In the genomic region with DNA sequence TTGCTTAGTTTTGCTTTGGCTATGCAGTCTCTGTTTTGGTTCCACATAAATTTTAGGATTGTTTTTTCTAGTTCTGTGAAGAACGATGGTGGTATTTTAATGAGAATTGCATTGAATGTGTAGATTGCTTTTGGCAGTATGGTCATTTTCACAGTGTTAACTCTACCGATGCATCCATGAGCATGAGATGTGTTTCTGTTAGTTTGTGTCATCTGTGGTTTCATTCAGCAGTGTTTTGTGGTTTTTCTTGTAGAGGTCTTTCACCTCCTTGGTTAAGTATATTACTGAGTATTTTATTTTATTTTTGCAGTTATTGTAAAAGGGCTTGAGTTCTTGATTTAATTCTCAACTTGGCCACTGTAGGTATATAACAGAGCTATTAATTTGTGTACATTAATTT, we compare ENCODE assay signal across 25 cellular contexts.
DNase-seq lines count a peak whose midpoint lies in the region; ATAC-seq, FAIRE-seq and TF ChIP-seq lines count a peak whose summit lies in the region.
"Had no signal": no experiment of that assay in that cellular context is flagged by ENCODE, and none has a peak within 500 bp of the region (broad histone marks: within the 10 kb centered on the region; RNA-seq: fewer than 3 reads in every experiment).

No MANE protein-coding gene starts in this region.

- TF ChIP-seq CTCF in HepG2 (CRISPR knock-in tag; IDR thresholded peaks at IDR 0.05) (no peak), right lobe of liver (IDR thresholded peaks at IDR 0.05) (no peak), OCI-LY1 (IDR thresholded peaks at IDR 0.05; ENCODE audit: low read length) (no peak), GM12878 (IDR thresholded peaks at IDR 0.05 in 2 of 3, conservative IDR thresholded peaks at IDR 0.05 in 1 of 3; ENCODE audit: control insufficient read depth in 2 of 3, extremely low read depth in 1 of 3, insufficient read depth in 1 of 3, low read depth in 3 of 3, low read length in 3 of 3) (no peak), esophagus squamous epithelium (IDR thresholded peaks at IDR 0.05) (no peak)

- H3K27ac ChIP-seq in HepG2 (ENCODE audit: extremely low read length, insufficient read depth, low read length), result no peak overlapping the region
- no peak overlapping the region for H3K27ac ChIP-seq in right lobe of liver
- H3K27ac ChIP-seq in OCI-LY1 (ENCODE audit: low read depth, low read length, poor library complexity, severe bottlenecking), result peak overlapping the region; percentile 64
- H3K27ac ChIP-seq in GM12878 (ENCODE audit: control insufficient read depth, insufficient read depth), result no peak overlapping the region
- no peak overlapping the region for H3K27ac ChIP-seq in esophagus squamous epithelium
- H3K27ac ChIP-seq: KMS-11 had no signal

- SMC1A ChIA-PET in GM12878 (lab: Charles Lee; ENCODE audit: uncharacterized antibody, unreplicated experiment), result interaction anchor here (1.2 kb wide), 1 partner anchor 12 kb away, joined by 5 read pairs; no protein-coding TSS in a partner anchor

- H3K4me1 ChIP-seq in HepG2 (ENCODE audit: insufficient read depth, low read length) (no peaks in the 10 kb centered on the region), right lobe of liver (no peaks in the 10 kb centered on the region), OCI-LY1 (ENCODE audit: insufficient read depth, low read length, severe bottlenecking) (peaks cover 24% of the 10 kb centered on the region), GM12878 (ENCODE audit: control insufficient read depth, insufficient read depth, low read length) (no peaks in the 10 kb centered on the region), esophagus squamous epithelium (no peaks in the 10 kb centered on the region)

- 94% methylated on average over 2 of the region's 2 CpGs for WGBS in HepG2 (ENCODE audit: low lambda C conversion rate)
- 74% methylated on average over 2 of the region's 2 CpGs for WGBS in right lobe of liver (ENCODE audit: insufficient coverage, low coverage, low lambda C conversion rate, missing lambda C conversion rate)
- WGBS in GM12878 (ENCODE audit: insufficient coverage, insufficient replicate concordance, low lambda C conversion rate, missing lambda C conversion rate), result 24% methylated on average over 2 of the region's 2 CpGs
- WGBS in esophagus squamous epithelium, 2 donors, result 81 to 93% methylated on average over 2 of the region's 2 CpGs

- BruUV-seq in HepG2 (replicated peaks; lab: Mats Ljungman, UMichigan) (no TSS peak), GM12878 (replicated peaks; lab: Mats Ljungman, UMichigan) (no TSS peak)

- H3K4me2 ChIP-seq in HepG2 (ENCODE audit: low read depth, low read length) (no peak overlapping the region), OCI-LY1 (ENCODE audit: low read length) (peak overlapping the region; percentile 20; the same call in 1 of the 2 replicates), GM12878 (ENCODE audit: control insufficient read depth, insufficient read depth) (no peak overlapping the region)
- H3K4me2 ChIP-seq: KMS-11 had no signal

- in situ Hi-C loops in HepG2 (cut with HindIII; ENCODE audit: extremely low pct_ligation_motif_present, low pct_unique_long_range_greater_than_20kb), result no loop called here
- in situ Hi-C loops in GM12878 (cut with MboI), result no loop called here

- intact Hi-C loops in HepG2 (cut with micrococcal nuclease; ENCODE audit: unreplicated experiment) (no loop called here), right lobe of liver (cut with DNase I) (no loop called here), GM12878 (cut with micrococcal nuclease; ENCODE audit: unreplicated experiment) (no loop called here), esophagus squamous epithelium (cut with DNase I) (no loop called here)

- H3F3A ChIP-seq in OCI-LY1 (ENCODE audit: insufficient read depth, low read length), result no peaks in the 10 kb centered on the region

- no peaks in the 10 kb centered on the region for H3K36me3 ChIP-seq in HepG2 (replicated peaks in 1 of 2; ENCODE audit: control insufficient read depth in 1 of 2, insufficient read depth in 2 of 2, low read length in 2 of 2)
- no peaks in the 10 kb centered on the region for H3K36me3 ChIP-seq in right lobe of liver
- H3K36me3 ChIP-seq in OCI-LY1 (ENCODE audit: insufficient read depth, low read length), result no peaks in the 10 kb centered on the region
- no peaks in the 10 kb centered on the region for H3K36me3 ChIP-seq in GM12878 (ENCODE audit: control insufficient read depth in 2 of 2, insufficient read depth in 2 of 2, low read length in 1 of 2)
- H3K36me3 ChIP-seq in esophagus squamous epithelium, result no peaks in the 10 kb centered on the region

- H3K79me2 ChIP-seq in HepG2 (ENCODE audit: insufficient read depth, low read length), result no peaks in the 10 kb centered on the region
- no peaks in the 10 kb centered on the region for H3K79me2 ChIP-seq in OCI-LY1 (ENCODE audit: insufficient read depth, low read length)
- H3K79me2 ChIP-seq in GM12878 (ENCODE audit: control insufficient read depth, insufficient read depth, low read length), result no peaks in the 10 kb centered on the region

- H3K9ac ChIP-seq in HepG2 (ENCODE audit: insufficient read depth, low read depth, low read length) (no peak overlapping the region), OCI-LY1 (ENCODE audit: low read length) (no peak overlapping the region), GM12878 (ENCODE audit: control insufficient read depth, insufficient read depth, low read length) (no peak overlapping the region)
- H3K9ac ChIP-seq: KMS-11 had no signal

- H3K27me3 ChIP-seq in HepG2 (ENCODE audit: control insufficient read depth in 1 of 2, insufficient read depth in 2 of 2, low read length in 2 of 2) (no peaks in the 10 kb centered on the region), right lobe of liver (no peaks in the 10 kb centered on the region), OCI-LY1 (ENCODE audit: insufficient read depth, low read length) (no peaks in the 10 kb centered on the region), GM12878 (replicated peaks in 1 of 2; ENCODE audit: control insufficient read depth in 2 of 2, insufficient read depth in 2 of 2, low read length in 1 of 2) (no peaks in the 10 kb centered on the region), esophagus squamous epithelium (peaks cover 0 to 4% (median 0%) of the 10 kb centered on the region in 4 donors)

- RAD21 ChIA-PET in GM12878 (lab: Charles Lee; ENCODE audit: unreplicated experiment), result no interaction called here

- CTCF ChIA-PET in HepG2 (lab: Yijun Ruan, JAX; ENCODE audit: low intra/inter-chr PET ratio, low total read pairs) (no interaction called here), GM12878 (lab: Yijun Ruan, JAX) (interaction anchor here (0.7 to 1.2 kb wide), 2 partner anchors 9 to 11 kb away, joined by 3 read pairs; no protein-coding TSS in a partner anchor)

- H2AFZ ChIP-seq in HepG2 (ENCODE audit: low read length) (no peak overlapping the region), OCI-LY1 (ENCODE audit: low read length) (no peak overlapping the region), GM12878 (ENCODE audit: control insufficient read depth, low read depth, low read length) (no peak overlapping the region)

- H3K9me3 ChIP-seq in HepG2 (ENCODE audit: low read length) (no peaks in the 10 kb centered on the region), right lobe of liver (no peaks in the 10 kb centered on the region), OCI-LY1 (ENCODE audit: low read length) (no peaks in the 10 kb centered on the region), GM12878 (replicated peaks; ENCODE audit: control insufficient read depth, insufficient read depth, low read length) (no peaks in the 10 kb centered on the region; the same call in 2 of the 3 replicates), esophagus squamous epithelium (no peaks in the 10 kb centered on the region)

- ATAC-seq in HepG2 (no peak), right lobe of liver (no peak), GM12878 (peak; percentile 76)
- ATAC-seq: T-cell had no signal

- no peak for TF ChIP-seq RAD21 in HepG2 (CRISPR knock-in tag; IDR thresholded peaks at IDR 0.05)
- no peak for TF ChIP-seq RAD21 in GM12878 (IDR thresholded peaks at IDR 0.05; ENCODE audit: insufficient read depth, low read depth, low read length)

- TF ChIP-seq EP300 in HepG2 (IDR thresholded peaks at IDR 0.05; ENCODE audit: low read depth in 2 of 2, low read length in 2 of 2) (no peak), HepG2 (CRISPR knock-in tag; IDR thresholded peaks at IDR 0.05; ENCODE audit: borderline replicate concordance) (no peak), GM12878 (IDR thresholded peaks at IDR 0.05; ENCODE audit: borderline replicate concordance in 1 of 2, control insufficient read depth in 1 of 2, low read depth in 2 of 2, low read length in 2 of 2) (no peak)

- POLR2A ChIA-PET in HepG2 (lab: Yijun Ruan, JAX) (no interaction called here), GM12878 (lab: Charles Lee) (interaction anchor here (0.5 kb wide), 1 partner anchor 13 kb away, joined by 4 read pairs; no protein-coding TSS in a partner anchor)

- DNase-seq in HepG2 (ENCODE audit: low spot score) (no peak), right lobe of liver (no peak), GM12878 (ENCODE audit: low read depth, low spot score) (no peak), esophagus squamous epithelium (lab: John Stamatoyannopoulos, UW) (no peak), HPDE6-E6E7 (ENCODE audit: extremely low spot score) (no peak)
- peak; percentile 31 for DNase-seq in Jurkat, Clone E6-1 (ENCODE audit: low read depth, low spot score)
- no peak for DNase-seq in activated CD4-positive, alpha-beta T cell treated with anti-CD3 and anti-CD28 coated beads, Interleukin-2, amount 50 U/mL, for 48 hours
- DNase-seq: CD4-positive, CD25-positive, alpha-beta regulatory T cell; DMS53; H7; NCI-H1105; NCI-H1436 treated with DMSO at 0.1 percent for 48 hours; NCI-H187 treated with DMSO at 0.1 percent for 48 hours; NCI-H446; NCI-H524 treated with DMSO at 0.1 percent for 48 hours; NCI-H82; NK-92 treated with Interleukin-12 subunit alpha and Interleukin-12 subunit beta, amount 100 ng/mL, for 24 hours; Right ventricle myocardium superior; RPMI8226; T-cell had no signal

- H3K4me3 ChIP-seq in HepG2 (replicated peaks in 1 of 3; ENCODE audit: insufficient read depth in 1 of 3, low read depth in 2 of 3, low read length in 3 of 3) (no peak overlapping the region), right lobe of liver (no peak overlapping the region), OCI-LY1 (ENCODE audit: low read depth, low read length, poor library complexity, severe bottlenecking) (no peak overlapping the region), GM12878 (no peak overlapping the region), esophagus squamous epithelium (no peak overlapping the region)
- H3K4me3 ChIP-seq in Jurkat, Clone E6-1 (ENCODE audit: low read length), result no peak overlapping the region

- no peaks in the 10 kb centered on the region for H3K9me2 ChIP-seq in OCI-LY1 (ENCODE audit: low read depth, low read length)

- no peaks in the 10 kb centered on the region for H4K20me1 ChIP-seq in HepG2 (ENCODE audit: insufficient read depth, low read length)
- H4K20me1 ChIP-seq in OCI-LY1 (ENCODE audit: insufficient read depth, low read length), result no peaks in the 10 kb centered on the region
- no peaks in the 10 kb centered on the region for H4K20me1 ChIP-seq in GM12878 (ENCODE audit: control insufficient read depth, insufficient read depth)

- FAIRE-seq in HepG2 (lab: Jason Lieb, UNC), result peak; percentile 12
- no peak for FAIRE-seq in GM12878 (lab: Jason Lieb, UNC)
- FAIRE-seq: G401.6, GM12891, HTR-8/SVneo had no signal

- TF ChIP-seq POLR2A in HepG2 (IDR thresholded peaks at IDR 0.05; ENCODE audit: insufficient read depth in 1 of 2, low read depth in 2 of 2, low read length in 2 of 2) (no peak), right lobe of liver (IDR thresholded peaks at IDR 0.05) (no peak), GM12878 (IDR thresholded peaks at IDR 0.05; ENCODE audit: low read depth, low read length) (no peak), esophagus squamous epithelium (IDR thresholded peaks at IDR 0.05) (no peak)
